Comparison of ENCODE assay signal across 21 cellular contexts in the genomic region with DNA sequence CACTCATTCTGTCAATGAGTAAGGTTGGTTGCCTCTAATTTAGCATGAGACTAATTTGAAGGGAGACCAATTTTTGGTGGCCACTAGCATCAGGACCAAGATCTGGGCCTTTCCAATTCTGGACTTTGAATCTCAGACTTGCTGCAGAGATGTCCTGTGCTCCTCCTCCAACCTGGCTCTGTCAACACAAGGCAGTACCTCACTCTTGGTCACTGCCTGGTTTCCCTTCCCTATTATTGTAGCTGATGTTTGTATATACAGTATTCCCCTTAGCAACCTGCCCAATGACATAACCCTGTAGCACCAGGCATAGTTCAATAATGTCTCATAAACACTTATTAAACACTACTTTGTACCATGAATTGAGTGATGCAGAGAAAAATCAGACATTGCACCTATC. TPM values are rescaled to one million over a fixed set of nuclear protein-coding genes. Genes with fewer than 3 reads are reported as not detected.
"Had no signal": no experiment of that assay in that cellular context is flagged by ENCODE, and none has a peak within 500 bp of the region (broad histone marks: within the 10 kb centered on the region; RNA-seq: fewer than 3 reads in every experiment).

No MANE protein-coding gene starts in this region.

- H3K9me3 Mint-ChIP-seq: activated naive CD4-positive, alpha-beta T cell treated with anti-CD3 and anti-CD28 coated beads for 36 hours; activated T-cell treated with anti-CD3 and anti-CD28 coated beads, Interleukin-2, amount 50 U/mL, for 4 hours; endodermal cell had no signal

- DNase-seq: activated CD4-positive, alpha-beta T cell treated with anti-CD3 and anti-CD28 coated beads, Interleukin-2, amount 50 U/mL, for 1 hour; activated CD8-positive, alpha-beta memory T cell treated with anti-CD3 and anti-CD28 coated beads, Interleukin-2, amount 50 U/mL, for 4 hours; activated naive CD4-positive, alpha-beta T cell treated with anti-CD3 and anti-CD28 coated beads for 36 hours; activated T-cell treated with anti-CD3 and anti-CD28 coated beads, Interleukin-2, amount 50 U/mL, for 4 hours; body of pancreas; endodermal cell; hypothalamus; islet precursor cell; lower lobe of right lung; midbrain; occipital lobe; stimulated activated CD4-positive, alpha-beta T cell treated with anti-CD3 and anti-CD28 coated beads, Interleukin-2, amount 100 ng/mL, for 24 hours; stomach; trophoblast cell had no signal

- H3K27me3 ChIP-seq: body of pancreas, stomach had no signal

- H3K4me3 Mint-ChIP-seq: activated naive CD4-positive, alpha-beta T cell treated with anti-CD3 and anti-CD28 coated beads for 36 hours; activated T-cell treated with anti-CD3 and anti-CD28 coated beads, Interleukin-2, amount 50 U/mL, for 4 hours; endodermal cell had no signal

- H3K27ac Mint-ChIP-seq: activated naive CD4-positive, alpha-beta T cell treated with anti-CD3 and anti-CD28 coated beads for 36 hours; endodermal cell had no signal

- H3K4me1 ChIP-seq: lower lobe of right lung, stomach had no signal

- ATAC-seq: activated CD4-positive, CD25-positive, alpha-beta regulatory T cell treated with anti-CD3 and anti-CD28 coated beads, Interleukin-2, amount 50 U/mL, for 24 hours; activated T-cell treated with anti-CD3 and anti-CD28 coated beads, Interleukin-2, amount 50 U/mL, for 4 hours; body of pancreas had no signal

- H3K27ac ChIP-seq: body of pancreas, lower lobe of right lung, stomach had no signal

RNA-seq across cellular contexts. Expression of a gene that starts 53.6 kb away (rescaled TPM):
- total RNA-seq: activated naive CD4-positive, alpha-beta T cell treated with anti-CD3 and anti-CD28 coated beads for 36 hours; activated T-cell treated with anti-CD3 and anti-CD28 coated beads, Interleukin-2, amount 50 U/mL, for 4 hours; body of pancreas; cardiac septum; dermis microvascular lymphatic vessel endothelial cell; endodermal cell; epithelial cell of proximal tubule; lower lobe of right lung; occipital lobe; posterior vena cava; stomach; temporal lobe had no signal
- polyA plus RNA-seq: neural cell had no signal
